Comparison of ENCODE assay signal across 1 cellular context in genomic region chr6:34528996-34529664, GRCh38.
TF ChIP-seq lines count a peak whose summit lies in the region.

No MANE protein-coding gene starts in this region.

TF ChIP-seq in HepG2, 621 proteins besides CTCF, POLR2A, EP300 and RAD21 (continued from another document):
- no peak for TF ChIP-seq HMGXB3 (CRISPR knock-in tag; IDR thresholded peaks at IDR 0.05; ENCODE audit: borderline replicate concordance)
